In the genomic region with DNA sequence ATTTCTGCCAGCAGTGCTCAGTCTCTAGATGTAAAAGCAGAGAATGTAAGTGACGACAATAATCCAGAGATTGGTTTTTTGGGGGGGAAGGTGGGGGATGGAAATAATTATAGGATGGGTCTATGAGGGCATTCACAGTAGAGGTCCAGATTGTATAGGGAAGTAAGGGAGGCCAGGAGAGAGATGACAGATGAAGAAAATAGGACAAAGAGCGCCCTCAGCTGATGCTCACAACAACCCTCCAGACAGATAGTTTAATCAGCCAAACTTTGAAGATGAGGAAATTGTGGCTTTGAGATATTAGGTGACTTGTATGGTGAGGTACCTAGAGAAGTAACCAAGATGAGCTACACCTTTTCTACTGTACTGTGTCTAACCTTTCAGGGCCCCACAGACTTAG, we compare ENCODE assay signal across 32 cellular contexts.
"Had no signal": no experiment of that assay in that cellular context is flagged by ENCODE, and none has a peak within 500 bp of the region (broad histone marks: within the 10 kb centered on the region; RNA-seq: fewer than 3 reads in every experiment).

No MANE protein-coding gene starts in this region.

- H3K9ac ChIP-seq: parathyroid adenoma had no signal

- H3K27me3 ChIP-seq: sigmoid colon, uterus had no signal

- H3K36me3 Mint-ChIP-seq: activated naive CD4-positive, alpha-beta T cell treated with anti-CD3 and anti-CD28 coated beads, Interleukin-2, amount 50 U/mL, for 72 hours; immature natural killer cell; mesothelial cell of epicardium; naive thymus-derived CD4-positive, alpha-beta T cell; stimulated activated memory B cell treated with anti-CD40 and anti-IgM and Interleukin-4, amounts not matched to agents 10 μg/mL and 1 μg/mL and 100 μg/mL, for 72 hours; type B pancreatic cell had no signal

- H3K4me3 Mint-ChIP-seq: endodermal cell; immature natural killer cell; mesothelial cell of epicardium; naive thymus-derived CD4-positive, alpha-beta T cell; stimulated activated memory B cell treated with anti-CD40 and anti-IgM and Interleukin-4, amounts not matched to agents 10 μg/mL and 1 μg/mL and 100 μg/mL, for 72 hours; stimulated activated naive CD8-positive, alpha-beta T cell treated with anti-CD3 and anti-CD28 coated beads, Interleukin-15, amount 100 ng/mL, for 72 hours; type B pancreatic cell had no signal

- H3K36me3 ChIP-seq: breast epithelium, heart left ventricle, sigmoid colon, uterus, WERI-Rb-1 had no signal

- H3K9me3 ChIP-seq: breast epithelium, heart left ventricle, psoas muscle, sigmoid colon, uterus had no signal

- H3K4me1 Mint-ChIP-seq: immature natural killer cell; mesothelial cell of epicardium; naive thymus-derived CD4-positive, alpha-beta T cell; stimulated activated memory B cell treated with anti-CD40 and anti-IgM and Interleukin-4, amounts not matched to agents 10 μg/mL and 1 μg/mL and 100 μg/mL, for 72 hours; stimulated activated naive CD8-positive, alpha-beta T cell treated with anti-CD3 and anti-CD28 coated beads, Interleukin-15, amount 100 ng/mL, for 72 hours had no signal

- H3K27ac ChIP-seq: breast epithelium, heart left ventricle, parathyroid adenoma, psoas muscle, sigmoid colon, uterus, WERI-Rb-1 had no signal

- H3K4me3 ChIP-seq: breast epithelium, heart left ventricle, psoas muscle, sigmoid colon, uterus had no signal

- H3K27ac Mint-ChIP-seq: activated naive CD4-positive, alpha-beta T cell treated with anti-CD3 and anti-CD28 coated beads, Interleukin-2, amount 50 U/mL, for 72 hours; endodermal cell; immature natural killer cell; mesothelial cell of epicardium; naive thymus-derived CD4-positive, alpha-beta T cell; stimulated activated memory B cell treated with anti-CD40 and anti-IgM and Interleukin-4, amounts not matched to agents 10 μg/mL and 1 μg/mL and 100 μg/mL, for 72 hours; stimulated activated naive CD8-positive, alpha-beta T cell treated with anti-CD3 and anti-CD28 coated beads, Interleukin-15, amount 100 ng/mL, for 72 hours; type B pancreatic cell had no signal

- H2AFZ ChIP-seq: parathyroid adenoma had no signal

- H3K4me1 ChIP-seq: breast epithelium, heart left ventricle, parathyroid adenoma, psoas muscle, sigmoid colon, uterus had no signal

- FAIRE-seq: kidney, small intestine had no signal

- H3K79me2 ChIP-seq: parathyroid adenoma had no signal

- DNase-seq: activated CD4-positive, alpha-beta T cell treated with anti-CD3 and anti-CD28 coated beads for 48 hours; activated CD4-positive, alpha-beta T cell treated with anti-CD3 and anti-CD28 coated beads, Interleukin-2, amount 50 U/mL, for 48 hours; activated CD8-positive, alpha-beta memory T cell treated with anti-CD3 and anti-CD28 coated beads, Interleukin-2, amount 50 U/mL, for 48 hours; activated naive CD4-positive, alpha-beta T cell; activated T-cell treated with anti-CD3 and anti-CD28 coated beads, Interleukin-2, amount 50 U/mL, for 48 hours; central memory CD4-positive, alpha-beta T cell; endodermal cell; foreskin fibroblast; heart left ventricle; hypothalamus; immature natural killer cell; kidney; left colon; mammary epithelial cell; naive thymus-derived CD4-positive, alpha-beta T cell; occipital lobe; psoas muscle; sigmoid colon; small intestine; stimulated activated CD4-positive, alpha-beta T cell treated with anti-CD3 and anti-CD28 coated beads, Interleukin-1b, Interleukin-23, amount 100 ng/mL, for 48 hours; stimulated activated CD4-positive, alpha-beta T cell treated with anti-CD3 and anti-CD28 coated beads, Interleukin-4, amount 100 ng/mL, for 4 hours; stimulated activated CD8-positive, alpha-beta memory T cell treated with anti-CD3 and anti-CD28 coated beads, Interleukin-4, amount 100 ng/mL, for 48 hours; stimulated activated naive CD8-positive, alpha-beta T cell treated with anti-CD3 and anti-CD28 coated beads, Interleukin-15, amount 100 ng/mL, for 72 hours; substantia nigra; uterus; WERI-Rb-1 had no signal

- H3K9me3 Mint-ChIP-seq: activated naive CD4-positive, alpha-beta T cell treated with anti-CD3 and anti-CD28 coated beads, Interleukin-2, amount 50 U/mL, for 72 hours; endodermal cell; immature natural killer cell; mesothelial cell of epicardium; naive thymus-derived CD4-positive, alpha-beta T cell; stimulated activated memory B cell treated with anti-CD40 and anti-IgM and Interleukin-4, amounts not matched to agents 10 μg/mL and 1 μg/mL and 100 μg/mL, for 72 hours; stimulated activated naive CD8-positive, alpha-beta T cell treated with anti-CD3 and anti-CD28 coated beads, Interleukin-15, amount 100 ng/mL, for 72 hours; type B pancreatic cell had no signal
